Comparison of ENCODE assay signal across 9 cellular contexts in genomic region chr16:88809676-88810165, GRCh38. TPM values are rescaled to one million over a fixed set of nuclear protein-coding genes. Genes with fewer than 3 reads are reported as not detected.
DNase-seq lines count a peak whose midpoint lies in the region; ATAC-seq, FAIRE-seq and TF ChIP-seq lines count a peak whose summit lies in the region.
"Had no signal": no experiment of that assay in that cellular context is flagged by ENCODE, and none has a peak within 500 bp of the region (broad histone marks: within the 10 kb centered on the region; RNA-seq: fewer than 3 reads in every experiment).

No MANE protein-coding gene starts in this region.

- no peak overlapping the region for H4K91ac ChIP-seq in H1 (replicated peaks; ENCODE audit: insufficient read length, low read length)

- H3K36me3 Mint-ChIP-seq in stimulated activated naive CD8-positive, alpha-beta T cell treated with anti-CD3 and anti-CD28 coated beads, Interleukin-15, Interleukin-2, amounts not matched to agents 100 ng/mL and 50 ng/mL, for 24 hours (ENCODE audit: low read depth): peaks cover 24% of the 10 kb centered on the region

- H3K23ac ChIP-seq in H1 (ENCODE audit: insufficient read length): no peak overlapping the region

- H2BK15ac ChIP-seq in H1 (ENCODE audit: low read length): no peak overlapping the region

- peak overlapping the region; percentile 82 to 90; a peak in 3 of 4 replicates for H3K4me2 ChIP-seq in H1 (ENCODE audit: insufficient read depth in 1 of 2, low read depth in 2 of 2, low read length in 2 of 2)

- no peak for TF ChIP-seq RAD21 in H1 (IDR thresholded peaks at IDR 0.05 in 1 of 2, conservative IDR thresholded peaks at IDR 0.05 in 1 of 2; ENCODE audit: low read depth in 2 of 2, low read length in 2 of 2)

- H2BK120ac ChIP-seq in H1 (replicated peaks; ENCODE audit: low read depth, low read length): no peak overlapping the region

- 87% methylated on average over 10 of the region's 10 CpGs; no CpG with 5 or more reads in 1 of the 2 experiments for WGBS in H1 (ENCODE audit: extremely low coverage in 1 of 2, insufficient coverage in 1 of 2, insufficient read length in 1 of 2, insufficient replicate concordance in 2 of 2, low coverage in 1 of 2, low lambda C conversion rate in 2 of 2, missing lambda C conversion rate in 1 of 2), 2 experiments

- TF ChIP-seq EP300 in H1 (IDR thresholded peaks at IDR 0.05; ENCODE audit: borderline replicate concordance in 1 of 2, low read depth in 2 of 2, low read length in 2 of 2): no peak

- peaks cover 11% of the 10 kb centered on the region for H3K79me1 ChIP-seq in H1 (ENCODE audit: low read depth, low read length)

- no peaks in the 10 kb centered on the region for H3K27me3 Mint-ChIP-seq in stimulated activated naive CD8-positive, alpha-beta T cell treated with anti-CD3 and anti-CD28 coated beads, Interleukin-15, Interleukin-2, amounts not matched to agents 100 ng/mL and 50 ng/mL, for 24 hours

- no peak overlapping the region for H2BK5ac ChIP-seq in H1 (ENCODE audit: low read depth, low read length)

- peak overlapping the region; percentile 88 for H3K27ac Mint-ChIP-seq in stimulated activated naive CD8-positive, alpha-beta T cell treated with anti-CD3 and anti-CD28 coated beads, Interleukin-15, Interleukin-2, amounts not matched to agents 100 ng/mL and 50 ng/mL, for 24 hours

- H3K79me2 ChIP-seq in H1 (ENCODE audit: control insufficient read depth in 1 of 2, insufficient read depth in 2 of 2, low read length in 2 of 2): peaks cover 0 to 26% of the 10 kb centered on the region in 2 experiments; a peak in 2 of 4 replicates

- FAIRE-seq in H1 (lab: Jason Lieb, UNC): no peak
- FAIRE-seq: G401.6 had no signal

- no peak overlapping the region for H3K18ac ChIP-seq in H1 (ENCODE audit: extremely low read depth, low read length)

- no peak overlapping the region for H3K56ac ChIP-seq in H1 (replicated peaks; ENCODE audit: insufficient read length, low read depth, low read length)

- H3K27ac ChIP-seq in H1 (ENCODE audit: low read depth, low read length) (0 out of 2 replicates have a peak overlapping the region, but pooled peaks have one; percentile 19), vagina (peak overlapping the region; percentile 94)

- intact Hi-C loops in vagina (cut with DNase I): no loop called here

- H2BK20ac ChIP-seq in H1 (ENCODE audit: low read length): no peak overlapping the region

- peaks cover 0 to 16% (median 9%) of the 10 kb centered on the region in 4 experiments; a peak in 6 of 7 replicates for H3K4me1 ChIP-seq in H1 (replicated peaks in 1 of 4; ENCODE audit: control insufficient read depth in 3 of 4, insufficient read depth in 4 of 4, low read length in 3 of 4)
- H3K4me1 ChIP-seq in vagina: peaks cover 43% of the 10 kb centered on the region

- no peak overlapping the region for H2AFZ ChIP-seq in H1 (ENCODE audit: low read length)

- no peak overlapping the region for H3K14ac ChIP-seq in H1 (ENCODE audit: insufficient read length)

- H3K4me3 ChIP-seq in H1 (ENCODE audit: extremely low read depth in 1 of 4, insufficient read depth in 2 of 4, low read depth in 3 of 4, low read length in 4 of 4) (peak overlapping the region in 1 of 4 experiments; percentile 80; a peak in 2 of 8 replicates), vagina (peak overlapping the region in 1 of 2 donors; percentile 94)

- no peak overlapping the region for H2AK5ac ChIP-seq in H1 (ENCODE audit: low read depth, low read length)

- H3K36me3 ChIP-seq in H1 (ENCODE audit: control insufficient read depth in 2 of 4, insufficient read depth in 4 of 4, low read length in 3 of 4) (peaks cover 36 to 60% (median 46%) of the 10 kb centered on the region in 4 experiments), vagina (peaks cover 0 to 12% of the 10 kb centered on the region in 2 donors)

- no peak for DNase-seq in stimulated activated naive CD8-positive, alpha-beta T cell treated with anti-CD3 and anti-CD28 coated beads, Interleukin-15, Interleukin-2, amounts not matched to agents 100 U/mL and 50 U/mL, for 24 hours
- DNase-seq in RPMI8226 (peak; percentile 29), H1 (ENCODE audit: low read depth in 1 of 2, low spot score in 2 of 2) (no peak), vagina (ENCODE audit: extremely low spot score in 2 of 2) (no peak), NCI-H2107 treated with DMSO at 0.1 percent for 48 hours (lab: John Stamatoyannopoulos, UW; ENCODE audit: unreplicated experiment) (no peak), LoVo (ENCODE audit: low spot score) (no peak)

- TF ChIP-seq CTCF in H1 (IDR thresholded peaks at IDR 0.05; ENCODE audit: control extremely low read depth in 1 of 3, insufficient read depth in 1 of 3, low read depth in 1 of 3, low read length in 3 of 3) (no peak), vagina (IDR thresholded peaks at IDR 0.05) (no peak)

- peak overlapping the region; percentile 35; the same call in 1 of the 2 replicates for H4K8ac ChIP-seq in H1 (ENCODE audit: extremely low read depth, insufficient read depth, low read length)

- peaks cover 25% of the 10 kb centered on the region for H3K4me1 Mint-ChIP-seq in stimulated activated naive CD8-positive, alpha-beta T cell treated with anti-CD3 and anti-CD28 coated beads, Interleukin-15, Interleukin-2, amounts not matched to agents 100 ng/mL and 50 ng/mL, for 24 hours (ENCODE audit: low read depth)

- no peak for ATAC-seq in stimulated activated naive CD8-positive, alpha-beta T cell treated with anti-CD3 and anti-CD28 coated beads, Interleukin-15, Interleukin-2, amounts not matched to agents 100 U/mL and 50 U/mL, for 24 hours
- ATAC-seq in HG02588 (IDR thresholded peaks at IDR 0.05; ENCODE audit: unreplicated experiment): no peak

- peak overlapping the region; percentile 16 for H4K5ac ChIP-seq in H1 (ENCODE audit: insufficient read length, low read depth, low read length)

- H3K9me3 ChIP-seq in H1 (ENCODE audit: insufficient read depth in 2 of 2, low read depth in 1 of 2, low read length in 1 of 2): no peaks in the 10 kb centered on the region
- H3K9me3 ChIP-seq in vagina: no peaks in the 10 kb centered on the region

- peaks cover 33 to 48% of the 10 kb centered on the region in 2 experiments for H4K20me1 ChIP-seq in H1 (replicated peaks in 1 of 2; ENCODE audit: control insufficient read depth in 1 of 2, insufficient read depth in 2 of 2, low read length in 2 of 2)

- H3K9me3 Mint-ChIP-seq in stimulated activated naive CD8-positive, alpha-beta T cell treated with anti-CD3 and anti-CD28 coated beads, Interleukin-15, Interleukin-2, amounts not matched to agents 100 ng/mL and 50 ng/mL, for 24 hours: no peaks in the 10 kb centered on the region

- CTCF ChIA-PET in H1 (lab: Charles Lee; ENCODE audit: partially characterized antibody): interaction anchor here (0.6 to 2.2 kb wide), 14 partner anchors 10 to 404 kb away, joined by 3 to 10 read pairs (median 4); no protein-coding TSS in a partner anchor

- TF ChIP-seq POLR2A in H1 (IDR thresholded peaks at IDR 0.05; ENCODE audit: control extremely low read depth in 1 of 2, low read depth in 2 of 2, low read length in 2 of 2) (peak in 1 of 2 experiments; percentile 89; a peak in 2 of 3 replicates), vagina (IDR thresholded peaks at IDR 0.05) (no peak)

- peak overlapping the region in 2 of 4 experiments; percentile 25 to 41; a peak in 1 of 7 replicates for H3K9ac ChIP-seq in H1 (replicated peaks in 1 of 4; ENCODE audit: extremely low read depth in 1 of 4, low read depth in 3 of 4, low read length in 3 of 4)

- H3K4ac ChIP-seq in H1 (replicated peaks; ENCODE audit: insufficient read length, low read depth, low read length): no peak overlapping the region

- no peaks in the 10 kb centered on the region for H3K27me3 ChIP-seq in H1 (replicated peaks in 1 of 4; ENCODE audit: control insufficient read depth in 3 of 4, extremely low read depth in 1 of 4, insufficient read depth in 3 of 4, low read length in 3 of 4)
- no peaks in the 10 kb centered on the region for H3K27me3 ChIP-seq in vagina

- H3K4me3 Mint-ChIP-seq in stimulated activated naive CD8-positive, alpha-beta T cell treated with anti-CD3 and anti-CD28 coated beads, Interleukin-15, Interleukin-2, amounts not matched to agents 100 ng/mL and 50 ng/mL, for 24 hours: peak overlapping the region; percentile 89

- H3K23me2 ChIP-seq in H1 (ENCODE audit: low read depth, low read length): peaks cover 14% of the 10 kb centered on the region

- POLR2A ChIA-PET in H1 (lab: Charles Lee; ENCODE audit: partially characterized antibody): interaction anchor here (0.6 to 8.1 kb wide), 38 partner anchors 9 to 392 kb away, joined by 3 to 77 read pairs (median 4); partner anchors contain the start of genes CBFA2T3, GALNS, IL17C and SLC22A31

- H2BK12ac ChIP-seq in H1 (ENCODE audit: low read depth, low read length): no peak overlapping the region

RNA-seq across cellular contexts. Expression of gene APRT, which starts 2.0 kb away (rescaled TPM):
- 221 and 244 TPM in 2 replicates for total RNA-seq in H1 (2021; fragmentation: NEBNext Ultra II Directional; extraction: Animal tissue kit (Norgen Biotek cat#: 25700))
- polyA plus RNA-seq in H1 (2011; rRNA removed): 267 and 272 TPM in 2 replicates
- 183 TPM for polyA plus RNA-seq in H1 (2011; cell fraction: cytosol; rRNA removed)
- polyA plus RNA-seq in H1 (2011; cell fraction: nucleus; rRNA removed): 229 TPM
- polyA plus RNA-seq in H1 (2012, experiment 1 of 2): 277 to 336 TPM (median 307 TPM) in 4 replicates
- polyA plus RNA-seq in H1 (2012, experiment 2 of 2): 319 TPM
- polyA plus RNA-seq in H1 (2013, experiment 1 of 2): 268 TPM
- 292 TPM for polyA plus RNA-seq in H1 (2013, experiment 2 of 2)
- 35.1 and 46.4 TPM in 2 replicates for polyA minus RNA-seq in H1 (2011; rRNA and poly(A)+ RNA removed)
- 153 TPM for polyA minus RNA-seq in H1 (2011; cell fraction: cytosol; rRNA and poly(A)+ RNA removed)
- polyA minus RNA-seq in H1 (2011; cell fraction: nucleus; rRNA and poly(A)+ RNA removed): 113 TPM
- total RNA-seq in vagina: 134 TPM

RNA-seq across cellular contexts. Expression of gene CDT1, which starts 6.1 kb away (rescaled TPM):
- total RNA-seq in H1 (2021; fragmentation: NEBNext Ultra II Directional; extraction: Animal tissue kit (Norgen Biotek cat#: 25700)): 95.4 and 96.5 TPM in 2 replicates
- polyA plus RNA-seq in H1 (2011; rRNA removed): 76.7 and 141 TPM in 2 replicates
- 58.9 TPM for polyA plus RNA-seq in H1 (2011; cell fraction: cytosol; rRNA removed)
- polyA plus RNA-seq in H1 (2011; cell fraction: nucleus; rRNA removed): 87.0 TPM
- 38.0 to 88.5 TPM (median 80.4 TPM) in 4 replicates for polyA plus RNA-seq in H1 (2012, experiment 1 of 2)
- polyA plus RNA-seq in H1 (2012, experiment 2 of 2): 81.9 TPM
- 43.2 TPM for polyA plus RNA-seq in H1 (2013, experiment 1 of 2)
- 40.8 TPM for polyA plus RNA-seq in H1 (2013, experiment 2 of 2)
- 33.2 and 36.2 TPM in 2 replicates for polyA minus RNA-seq in H1 (2011; rRNA and poly(A)+ RNA removed)
- polyA minus RNA-seq in H1 (2011; cell fraction: cytosol; rRNA and poly(A)+ RNA removed): 144 TPM
- polyA minus RNA-seq in H1 (2011; cell fraction: nucleus; rRNA and poly(A)+ RNA removed): 89.1 TPM
- total RNA-seq in vagina: 10.8 TPM

RNA-seq across cellular contexts. Expression of gene PIEZO1, which starts 24.7 kb away (rescaled TPM):
- 63.6 and 67.5 TPM in 2 replicates for total RNA-seq in H1 (2021; fragmentation: NEBNext Ultra II Directional; extraction: Animal tissue kit (Norgen Biotek cat#: 25700))
- 42.3 and 62.6 TPM in 2 replicates for polyA plus RNA-seq in H1 (2011; rRNA removed)
- 43.1 TPM for polyA plus RNA-seq in H1 (2011; cell fraction: cytosol; rRNA removed)
- 361 TPM for polyA plus RNA-seq in H1 (2011; cell fraction: nucleus; rRNA removed)
- polyA plus RNA-seq in H1 (2012, experiment 1 of 2): 37.5 to 75.6 TPM (median 65.9 TPM) in 4 replicates
- 43.7 TPM for polyA plus RNA-seq in H1 (2012, experiment 2 of 2)
- 76.1 TPM for polyA plus RNA-seq in H1 (2013, experiment 1 of 2)
- 73.2 TPM for polyA plus RNA-seq in H1 (2013, experiment 2 of 2)
- polyA minus RNA-seq in H1 (2011; rRNA and poly(A)+ RNA removed): 19.7 and 34.2 TPM in 2 replicates
- 33.0 TPM for polyA minus RNA-seq in H1 (2011; cell fraction: cytosol; rRNA and poly(A)+ RNA removed)
- polyA minus RNA-seq in H1 (2011; cell fraction: nucleus; rRNA and poly(A)+ RNA removed): 63.0 TPM
- total RNA-seq in vagina: 184 TPM

RNA-seq across cellular contexts. Expression of gene GALNS, which starts 47.0 kb away (rescaled TPM):
- 17.8 and 22.4 TPM in 2 replicates for total RNA-seq in H1 (2021; fragmentation: NEBNext Ultra II Directional; extraction: Animal tissue kit (Norgen Biotek cat#: 25700))
- 8.9 and 12.7 TPM in 2 replicates for polyA plus RNA-seq in H1 (2011; rRNA removed)
- 9.8 TPM for polyA plus RNA-seq in H1 (2011; cell fraction: cytosol; rRNA removed)
- 28.1 TPM for polyA plus RNA-seq in H1 (2011; cell fraction: nucleus; rRNA removed)
- polyA plus RNA-seq in H1 (2012, experiment 1 of 2): 15.7 to 17.2 TPM (median 16.7 TPM) in 4 replicates
- 11.6 TPM for polyA plus RNA-seq in H1 (2012, experiment 2 of 2)
- polyA plus RNA-seq in H1 (2013, experiment 1 of 2): 14.6 TPM
- 15.0 TPM for polyA plus RNA-seq in H1 (2013, experiment 2 of 2)
- polyA minus RNA-seq in H1 (2011; rRNA and poly(A)+ RNA removed): 7.5 and 10.5 TPM in 2 replicates
- 10.6 TPM for polyA minus RNA-seq in H1 (2011; cell fraction: cytosol; rRNA and poly(A)+ RNA removed)
- polyA minus RNA-seq in H1 (2011; cell fraction: nucleus; rRNA and poly(A)+ RNA removed): 22.3 TPM
- total RNA-seq in vagina: 61.4 TPM

RNA-seq across cellular contexts. Expression of gene TRAPPC2L, which starts 47.2 kb away (rescaled TPM):
- total RNA-seq in H1 (2021; fragmentation: NEBNext Ultra II Directional; extraction: Animal tissue kit (Norgen Biotek cat#: 25700)): 94.0 and 98.7 TPM in 2 replicates
- 113 and 133 TPM in 2 replicates for polyA plus RNA-seq in H1 (2011; rRNA removed)
- polyA plus RNA-seq in H1 (2011; cell fraction: cytosol; rRNA removed): 98.2 TPM
- 131 TPM for polyA plus RNA-seq in H1 (2011; cell fraction: nucleus; rRNA removed)
- 129 to 276 TPM (median 222 TPM) in 4 replicates for polyA plus RNA-seq in H1 (2012, experiment 1 of 2)
- 213 TPM for polyA plus RNA-seq in H1 (2012, experiment 2 of 2)
- 84.6 TPM for polyA plus RNA-seq in H1 (2013, experiment 1 of 2)
- polyA plus RNA-seq in H1 (2013, experiment 2 of 2): 84.6 TPM
- polyA minus RNA-seq in H1 (2011; rRNA and poly(A)+ RNA removed): 61.8 and 63.2 TPM in 2 replicates
- polyA minus RNA-seq in H1 (2011; cell fraction: cytosol; rRNA and poly(A)+ RNA removed): 31.9 TPM
- 47.8 TPM for polyA minus RNA-seq in H1 (2011; cell fraction: nucleus; rRNA and poly(A)+ RNA removed)
- 50.8 TPM for total RNA-seq in vagina
